16 cellular contexts compared by ENCODE assay signal in the genomic region with DNA sequence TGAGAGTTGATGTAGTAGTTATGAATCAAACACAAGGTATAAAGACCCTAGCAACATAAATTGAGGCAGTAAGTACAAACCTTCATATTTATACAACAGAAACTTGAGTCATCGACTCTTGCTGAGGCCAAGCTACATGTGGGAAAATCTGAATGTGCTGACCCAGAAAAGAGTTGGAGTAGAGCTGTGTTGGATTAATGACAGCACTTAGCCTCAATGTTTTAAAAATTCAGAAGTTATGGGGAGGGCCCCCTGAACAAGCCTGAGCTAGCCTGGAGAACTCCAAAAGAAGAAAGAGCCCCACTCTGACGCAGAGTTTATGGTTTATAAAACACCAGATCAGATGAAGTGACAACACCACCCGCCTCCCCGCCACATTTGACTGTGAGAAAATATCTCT.
DNase-seq lines count a peak whose midpoint lies in the region; ATAC-seq and TF ChIP-seq lines count a peak whose summit lies in the region.
"Had no signal": no experiment of that assay in that cellular context is flagged by ENCODE, and none has a peak within 500 bp of the region (broad histone marks: within the 10 kb centered on the region; RNA-seq: fewer than 3 reads in every experiment).

No MANE protein-coding gene starts in this region.

- peaks cover 18% of the 10 kb centered on the region for H3K36me3 Mint-ChIP-seq in T-helper 1 cell treated with Interleukin-12 subunit alpha and Interleukin-12 subunit beta and Interleukin-4 antibody, amounts not matched to agents 30 μg/mL and 1 μg/mL, for 36 hours (ENCODE audit: low read depth)
- H3K36me3 Mint-ChIP-seq in natural killer cell, result peaks cover 6% of the 10 kb centered on the region
- H3K36me3 Mint-ChIP-seq: T-cell had no signal

- H3K4me1 Mint-ChIP-seq in T-helper 1 cell treated with Interleukin-12 subunit alpha and Interleukin-12 subunit beta and Interleukin-4 antibody, amounts not matched to agents 30 μg/mL and 1 μg/mL, for 36 hours (ENCODE audit: low read depth), result peaks cover 41% of the 10 kb centered on the region
- H3K4me1 Mint-ChIP-seq in natural killer cell, result peaks cover 36 to 49% of the 10 kb centered on the region in 2 donors

- peak overlapping the region; percentile 18; the same call in 1 of the 2 replicates for H3K27ac ChIP-seq in KMS-11

- TF ChIP-seq CTCF in KMS-11 (conservative IDR thresholded peaks at IDR 0.05; ENCODE audit: low read depth, low read length), result no peak
- TF ChIP-seq CTCF in natural killer cell (IDR thresholded peaks at IDR 0.05), result no peak

- DNase-seq in T-helper 1 cell, result no peak
- DNase-seq in natural killer cell, result peak; percentile 38
- DNase-seq in NK-92 (lab: John Stamatoyannopoulos, UW; ENCODE audit: unreplicated experiment), result no peak
- DNase-seq: 8988T, COR-L47, H9, kidney glomerular epithelial cell, NCI-H345, nephron progenitor cell, T-cell had no signal

- no peaks in the 10 kb centered on the region for H4K20me1 ChIP-seq in KMS-11 (ENCODE audit: insufficient read depth)

- peak overlapping the region; percentile 23 for H3K27ac Mint-ChIP-seq in T-helper 1 cell treated with Interleukin-12 subunit alpha and Interleukin-12 subunit beta and Interleukin-4 antibody, amounts not matched to agents 30 μg/mL and 1 μg/mL, for 36 hours
- H3K27ac Mint-ChIP-seq in natural killer cell, result peak overlapping the region; percentile 77 to 86
- H3K27ac Mint-ChIP-seq: H9, T-cell had no signal

- peak; percentile 46 for ATAC-seq in esophagus mucosa
- peak; percentile 71 to 88 (median 79) for ATAC-seq in natural killer cell
- ATAC-seq in GM21619 (IDR thresholded peaks at IDR 0.05; ENCODE audit: unreplicated experiment), result no peak
- ATAC-seq in GM18907 (IDR thresholded peaks at IDR 0.05; ENCODE audit: unreplicated experiment), result no peak
- ATAC-seq: T-cell had no signal

- peaks cover 20% of the 10 kb centered on the region for H3K9me3 Mint-ChIP-seq in T-helper 1 cell treated with Interleukin-12 subunit alpha and Interleukin-12 subunit beta and Interleukin-4 antibody, amounts not matched to agents 30 μg/mL and 1 μg/mL, for 36 hours
- no peaks in the 10 kb centered on the region for H3K9me3 Mint-ChIP-seq in natural killer cell
- H3K9me3 Mint-ChIP-seq: H9, T-cell had no signal

- H3K4me3 Mint-ChIP-seq in T-helper 1 cell treated with Interleukin-12 subunit alpha and Interleukin-12 subunit beta and Interleukin-4 antibody, amounts not matched to agents 30 μg/mL and 1 μg/mL, for 36 hours, result no peak overlapping the region
- peak overlapping the region; percentile 53 for H3K4me3 Mint-ChIP-seq in natural killer cell
- H3K4me3 Mint-ChIP-seq: H9, nephron progenitor cell, T-cell had no signal

- H3K27me3 Mint-ChIP-seq in T-helper 1 cell treated with Interleukin-12 subunit alpha and Interleukin-12 subunit beta and Interleukin-4 antibody, amounts not matched to agents 30 μg/mL and 1 μg/mL, for 36 hours (ENCODE audit: low read depth), result no peaks in the 10 kb centered on the region
- peaks cover 0 to 3% of the 10 kb centered on the region in 2 donors for H3K27me3 Mint-ChIP-seq in natural killer cell (ENCODE audit: low read depth in 2 of 2)
- H3K27me3 Mint-ChIP-seq: T-cell had no signal

- no peaks in the 10 kb centered on the region for H3K36me3 ChIP-seq in KMS-11 (ENCODE audit: insufficient read depth)
- H3K36me3 ChIP-seq: thoracic aorta had no signal

- no peaks in the 10 kb centered on the region for H3K27me3 ChIP-seq in KMS-11 (ENCODE audit: insufficient read depth, low read depth)

- H3K4me2 ChIP-seq in KMS-11, result peak overlapping the region; percentile 63

- H2AFZ ChIP-seq in KMS-11 (ENCODE audit: low read depth), result peak overlapping the region; percentile 42; the same call in 1 of the 2 replicates

- intact Hi-C loops in natural killer cell (cut with micrococcal nuclease), result loop anchor here (1.0 to 2.0 kb wide), 2 partner anchors 28 to 95 kb away; no protein-coding TSS in a partner anchor

- peaks cover 41% of the 10 kb centered on the region for H3K4me1 ChIP-seq in KMS-11 (ENCODE audit: low read depth, poor library complexity, severe bottlenecking)

- no peaks in the 10 kb centered on the region for H3K79me2 ChIP-seq in KMS-11 (ENCODE audit: insufficient read depth, low read depth)

- H3K4me3 ChIP-seq in KMS-11 (IDR thresholded peaks at IDR 0.05; ENCODE audit: insufficient read depth, low read depth, low read length), result no peak overlapping the region
- H3K4me3 ChIP-seq: thoracic aorta had no signal

- no peak overlapping the region for H3K9ac ChIP-seq in KMS-11

Comparison
In these comparisons a context has a peak if more than half of its experiments do, and no peak if none do; other contexts are left out.
1. ATAC-seq: peak in esophagus mucosa (single experiment) and natural killer cell (3 of 3); none in GM21619 (single experiment) and GM18907 (single experiment).